In the genomic region with DNA sequence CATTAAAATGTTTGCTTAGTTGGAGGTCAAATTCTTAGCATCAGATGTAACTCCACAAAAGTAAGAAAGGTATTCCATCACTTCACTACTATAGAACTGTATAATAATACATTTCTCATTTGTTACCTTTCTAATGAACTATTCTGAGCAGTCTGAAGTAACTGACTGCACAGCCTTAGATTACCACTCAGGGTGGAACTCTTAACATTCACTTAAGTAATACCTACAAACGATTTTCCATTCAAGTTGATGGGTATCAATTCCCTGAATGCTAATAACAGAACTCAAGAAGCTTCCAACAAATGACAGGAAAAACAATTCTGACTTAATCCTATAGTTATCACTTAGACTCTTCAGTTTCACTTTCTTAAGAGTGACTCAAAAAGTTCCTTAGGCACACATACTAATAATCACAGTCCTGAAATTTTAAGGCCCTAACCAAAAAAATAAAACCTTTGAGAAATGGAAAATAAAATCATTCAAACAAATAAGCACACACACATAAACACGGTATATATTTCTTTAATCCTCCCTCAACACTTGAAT, we compare ENCODE assay signal across 13 cellular contexts. TPM values are rescaled to one million over a fixed set of nuclear protein-coding genes. Genes with fewer than 3 reads are reported as not detected.
DNase-seq lines count a peak whose midpoint lies in the region; ATAC-seq, FAIRE-seq and TF ChIP-seq lines count a peak whose summit lies in the region.
"Had no signal": no experiment of that assay in that cellular context is flagged by ENCODE, and none has a peak within 500 bp of the region (broad histone marks: within the 10 kb centered on the region; RNA-seq: fewer than 3 reads in every experiment).

No MANE protein-coding gene starts in this region.

- no peak overlapping the region for H3K4me3 Mint-ChIP-seq in activated CD4-positive, alpha-beta memory T cell treated with anti-CD3 and anti-CD28 coated beads, Interleukin-2, amount 10 ng/mL, durations not matched to agents 7 days and 5 days
- H3K4me3 Mint-ChIP-seq in naive thymus-derived CD8-positive, alpha-beta T cell, result no peak overlapping the region
- H3K4me3 Mint-ChIP-seq in endodermal cell, result no peak overlapping the region

- H3K9me3 Mint-ChIP-seq in activated CD4-positive, alpha-beta memory T cell treated with anti-CD3 and anti-CD28 coated beads, Interleukin-2, amount 10 ng/mL, durations not matched to agents 7 days and 5 days, result no peaks in the 10 kb centered on the region
- no peaks in the 10 kb centered on the region for H3K9me3 Mint-ChIP-seq in naive thymus-derived CD8-positive, alpha-beta T cell
- H3K9me3 Mint-ChIP-seq in endodermal cell, result no peaks in the 10 kb centered on the region

- H3K9me3 ChIP-seq in GM23248 (ENCODE audit: low read depth) (no peaks in the 10 kb centered on the region), endodermal cell (ENCODE audit: control insufficient read depth, low read length) (no peaks in the 10 kb centered on the region)
- H3K9me3 ChIP-seq: suprapubic skin had no signal

- H3K36me3 Mint-ChIP-seq in activated CD4-positive, alpha-beta memory T cell treated with anti-CD3 and anti-CD28 coated beads, Interleukin-2, amount 10 ng/mL, durations not matched to agents 7 days and 5 days (ENCODE audit: low read depth), result peaks cover 82% of the 10 kb centered on the region
- H3K36me3 Mint-ChIP-seq in naive thymus-derived CD8-positive, alpha-beta T cell, result peaks cover 0 to 89% (median 22%) of the 10 kb centered on the region in 3 donors
- H3K36me3 Mint-ChIP-seq in endodermal cell (ENCODE audit: low read depth), result peaks cover 81% of the 10 kb centered on the region

- H3K27ac Mint-ChIP-seq in activated CD4-positive, alpha-beta memory T cell treated with anti-CD3 and anti-CD28 coated beads, Interleukin-2, amount 10 ng/mL, durations not matched to agents 7 days and 5 days, result peak overlapping the region; percentile 60
- H3K27ac Mint-ChIP-seq in naive thymus-derived CD8-positive, alpha-beta T cell, result peak overlapping the region; percentile 0 to 87 (median 59)
- H3K27ac Mint-ChIP-seq in endodermal cell, result no peak overlapping the region

- H3K27ac ChIP-seq in GM23248 (peak overlapping the region; percentile 49), caudate nucleus (ENCODE audit: low read depth, low read length) (no peak overlapping the region), endodermal cell (ENCODE audit: low read depth, low read length) (no peak overlapping the region)
- H3K27ac ChIP-seq: suprapubic skin had no signal

- CTCF ChIA-PET in activated CD4-positive, alpha-beta memory T cell treated with anti-CD3 and anti-CD28 coated beads, Interleukin-2, amount 10 ng/mL, durations not matched to agents 7 days and 5 days (lab: Charles Lee), result interaction anchor here (1.0 kb wide), 1 partner anchor 9 kb away, joined by 3 read pairs; no protein-coding TSS in a partner anchor

- H3K27me3 Mint-ChIP-seq in activated CD4-positive, alpha-beta memory T cell treated with anti-CD3 and anti-CD28 coated beads, Interleukin-2, amount 10 ng/mL, durations not matched to agents 7 days and 5 days, result no peaks in the 10 kb centered on the region
- no peaks in the 10 kb centered on the region for H3K27me3 Mint-ChIP-seq in naive thymus-derived CD8-positive, alpha-beta T cell
- H3K27me3 Mint-ChIP-seq in endodermal cell (ENCODE audit: insufficient read depth), result no peaks in the 10 kb centered on the region

- H3K36me3 ChIP-seq in GM23248 (ENCODE audit: low read depth) (peaks cover 69% of the 10 kb centered on the region), endodermal cell (ENCODE audit: control insufficient read depth, insufficient read depth, low read length) (peaks cover 97% of the 10 kb centered on the region)

- no peaks in the 10 kb centered on the region for H3K9me2 ChIP-seq in GM23248 (ENCODE audit: insufficient read depth)

- no peaks in the 10 kb centered on the region; the same call in 1 of the 2 replicates for H4K20me1 ChIP-seq in GM23248 (ENCODE audit: insufficient read depth)

- H3K27me3 ChIP-seq in GM23248 (replicated peaks; ENCODE audit: insufficient read depth) (no peaks in the 10 kb centered on the region), endodermal cell (ENCODE audit: control insufficient read depth, insufficient read depth, low read length, poor library complexity, severe bottlenecking) (no peaks in the 10 kb centered on the region)
- H3K27me3 ChIP-seq: suprapubic skin had no signal

- H3K4me3 ChIP-seq in GM23248 (no peak overlapping the region), endodermal cell (ENCODE audit: low read length) (no peak overlapping the region)
- H3K4me3 ChIP-seq: suprapubic skin had no signal

- POLR2A ChIA-PET in activated CD4-positive, alpha-beta memory T cell treated with anti-CD3 and anti-CD28 coated beads, Interleukin-2, amount 10 ng/mL, durations not matched to agents 7 days and 5 days (lab: Charles Lee), result interaction anchor here (0.9 to 3.0 kb wide), 5 partner anchors 10 to 76 kb away, joined by 3 to 10 read pairs (median 5); partner anchors contain the start of gene HNRNPD
- POLR2A ChIA-PET in naive thymus-derived CD8-positive, alpha-beta T cell (lab: Charles Lee), result interaction anchor here (2.5 kb wide), 1 partner anchor 76 kb away, joined by 14 read pairs; the partner anchor contains the start of gene HNRNPDL

- H3K9ac ChIP-seq in GM23248 (peak overlapping the region; percentile 12), endodermal cell (ENCODE audit: extremely low read depth, low read length, poor library complexity, severe bottlenecking) (no peak overlapping the region)

- peak; percentile 47 for DNase-seq in GM23248
- no peak for DNase-seq in activated CD4-positive, alpha-beta memory T cell treated with anti-CD3 and anti-CD28 coated beads, Interleukin-2, amount 10 ng/mL, durations not matched to agents 7 days and 5 days
- DNase-seq in naive thymus-derived CD8-positive, alpha-beta T cell, result no peak
- no peak for DNase-seq in caudate nucleus (lab: John Stamatoyannopoulos, UW)
- DNase-seq in endodermal cell, result no peak
- no peak for DNase-seq in stimulated activated CD8-positive, alpha-beta memory T cell treated with anti-CD3 and anti-CD28 coated beads, Interleukin-4, amount 100 ng/mL, for 48 hours
- DNase-seq: DMS 273 treated with DMSO at 0.1 percent for 48 hours, NCI-H1048, occipital lobe had no signal

- H3K4me1 Mint-ChIP-seq in activated CD4-positive, alpha-beta memory T cell treated with anti-CD3 and anti-CD28 coated beads, Interleukin-2, amount 10 ng/mL, durations not matched to agents 7 days and 5 days, result peaks cover 56% of the 10 kb centered on the region
- peaks cover 16 to 62% (median 45%) of the 10 kb centered on the region in 4 donors for H3K4me1 Mint-ChIP-seq in naive thymus-derived CD8-positive, alpha-beta T cell
- peaks cover under 1% of the 10 kb centered on the region for H3K4me1 Mint-ChIP-seq in endodermal cell

- peaks cover 18% of the 10 kb centered on the region for H3K4me1 ChIP-seq in GM23248 (ENCODE audit: insufficient read depth)
- H3K4me1 ChIP-seq in endodermal cell (ENCODE audit: control insufficient read depth, insufficient read depth, low read length), result no peaks in the 10 kb centered on the region

- peak overlapping the region; percentile 10 for H3K4me2 ChIP-seq in GM23248 (ENCODE audit: unreplicated experiment)

- no peak for ATAC-seq in naive thymus-derived CD8-positive, alpha-beta T cell
- no peak for ATAC-seq in GM21526 (IDR thresholded peaks at IDR 0.05; ENCODE audit: low FRiP score, unreplicated experiment)
- ATAC-seq: SK-N-SH treated with all-trans-retinoic acid at 6 μM for 48 hours had no signal

- H3F3A ChIP-seq in GM23248 (ENCODE audit: insufficient read depth), result peaks cover 19% of the 10 kb centered on the region; the same call in 1 of the 2 replicates

- no peak overlapping the region for H2AFZ ChIP-seq in GM23248

- in situ Hi-C loops in GM23248 (cut with MboI), result no loop called here

- H3K79me2 ChIP-seq in GM23248 (ENCODE audit: insufficient read depth), result peaks cover 86% of the 10 kb centered on the region

- 52 to 54% methylated on average over 2 of the region's 2 CpGs for WGBS in GM23248 (ENCODE audit: low coverage in 1 of 2, low lambda C conversion rate in 2 of 2, missing lambda C conversion rate in 2 of 2), 2 experiments
- WGBS in endodermal cell (ENCODE audit: insufficient coverage in 1 of 2, insufficient read length in 1 of 2), 2 experiments, result 94 to 100% methylated on average over 2 of the region's 2 CpGs

- no peak for TF ChIP-seq CTCF in endodermal cell (conservative IDR thresholded peaks at IDR 0.05)

- FAIRE-seq in G401.6 (lab: Jason Lieb, UNC), result peak; percentile 77

RNA-seq across cellular contexts. Expression of gene HNRNPD, which starts 20.9 kb away (rescaled TPM):
- 19.5 and 31.2 TPM in 2 replicates for total RNA-seq in GM23248 (2014; rRNA removed; shearing (Covaris generic))
- 115 and 118 TPM in 2 replicates for polyA plus RNA-seq in GM23248 (2016; fragmentation: Nextera tagmentation; extraction: Ambion mirVana)
- 100 to 1,000 TPM; 355 to 366 TPM for total RNA-seq in activated CD4-positive, alpha-beta memory T cell treated with anti-CD3 and anti-CD28 coated beads, Interleukin-2, amount 10 ng/mL, durations not matched to agents 7 days and 5 days
- total RNA-seq in naive thymus-derived CD8-positive, alpha-beta T cell, result 100 to 1,000 TPM; 295 to 310 TPM
- 100 to 1,000 TPM; 176 to 292 (median 232) TPM for polyA plus RNA-seq in naive thymus-derived CD8-positive, alpha-beta T cell
- total RNA-seq in endodermal cell, result 100 to 1,000 TPM; 462 to 562 TPM
- 407 TPM for polyA plus RNA-seq in endodermal cell (2013, experiment 1 of 2)
- polyA plus RNA-seq in endodermal cell (2013, experiment 2 of 2), result 365 TPM
